Comparison of ENCODE assay signal across 23 cellular contexts in genomic region chr2:235864746-235865535, GRCh38.
DNase-seq lines count a peak whose midpoint lies in the region; FAIRE-seq and TF ChIP-seq lines count a peak whose summit lies in the region.
"Had no signal": no experiment of that assay in that cellular context is flagged by ENCODE, and none has a peak within 500 bp of the region (broad histone marks: within the 10 kb centered on the region; RNA-seq: fewer than 3 reads in every experiment).

No MANE protein-coding gene starts in this region.

- CTCF ChIA-PET in H1 (lab: Charles Lee; ENCODE audit: partially characterized antibody): interaction anchor here (1.1 to 2.0 kb wide), 4 partner anchors 18 to 383 kb away, joined by 4 read pairs; no protein-coding TSS in a partner anchor
- CTCF ChIA-PET in activated naive CD4-positive, alpha-beta T cell treated with anti-CD3 and anti-CD28 coated beads, Interleukin-2, amount 10 ng/mL, durations not matched to agents 7 days and 5 days (lab: Charles Lee): no interaction called here

- no peak overlapping the region; the same call in 1 of the 2 replicates for H3K18ac ChIP-seq in H1 (ENCODE audit: extremely low read depth, low read length)

- H3K4me1 ChIP-seq in H1 (replicated peaks in 1 of 4; ENCODE audit: control insufficient read depth in 3 of 4, insufficient read depth in 4 of 4, low read length in 3 of 4): peaks cover 0 to 26% (median 7%) of the 10 kb centered on the region in 4 experiments; a peak in 6 of 7 replicates
- H3K4me1 ChIP-seq: esophagus squamous epithelium, upper lobe of left lung had no signal

- TF ChIP-seq CTCF in H1 (IDR thresholded peaks at IDR 0.05; ENCODE audit: control extremely low read depth in 1 of 3, insufficient read depth in 1 of 3, low read depth in 1 of 3, low read length in 3 of 3): no peak
- TF ChIP-seq CTCF in nephron progenitor cell (IDR thresholded peaks at IDR 0.05): no peak

- no peak overlapping the region for H2AK5ac ChIP-seq in H1 (ENCODE audit: low read depth, low read length)

- no peak overlapping the region for H3K27ac ChIP-seq in H1 (ENCODE audit: low read depth, low read length)
- H3K27ac ChIP-seq: cardiac muscle cell, esophagus squamous epithelium, upper lobe of left lung had no signal

- no peak overlapping the region for H4K5ac ChIP-seq in H1 (ENCODE audit: insufficient read length, low read depth, low read length)

- no peak overlapping the region for H2BK20ac ChIP-seq in H1 (ENCODE audit: low read length)

- TF ChIP-seq POLR2A in H1 (IDR thresholded peaks at IDR 0.05; ENCODE audit: control extremely low read depth in 1 of 2, low read depth in 2 of 2, low read length in 2 of 2): no peak

- peak; percentile 52 for DNase-seq in AG20443 (ENCODE audit: low spot score)
- peak; percentile 89 for DNase-seq in NCI-H2227 (lab: John Stamatoyannopoulos, UW; ENCODE audit: unreplicated experiment)
- DNase-seq in H1 (ENCODE audit: low read depth in 1 of 2, low spot score in 2 of 2): no peak
- DNase-seq in nephron progenitor cell: no peak
- DNase-seq in stimulated activated CD4-positive, alpha-beta T cell treated with anti-CD3 and anti-CD28 coated beads, Interleukin-2, amount 100 ng/mL, for 24 hours: no peak
- DNase-seq in activated naive CD4-positive, alpha-beta T cell treated with anti-CD3 and anti-CD28 coated beads, Interleukin-2, amount 10 ng/mL, durations not matched to agents 7 days and 5 days: no peak
- no peak for DNase-seq in NCI-H2196 (lab: John Stamatoyannopoulos, UW; ENCODE audit: unreplicated experiment)
- no peak for DNase-seq in activated effector memory CD4-positive, alpha-beta T cell treated with Interleukin-2 at 50 U/mL for 16 hours
- DNase-seq: ACHN; activated CD4-positive, alpha-beta memory T cell treated with anti-CD3 and anti-CD28 coated beads, Interleukin-2, amount 10 ng/mL, durations not matched to agents 7 days and 5 days; activated T-cell treated with anti-CD3 and anti-CD28 coated beads, Interleukin-2, amount 50 U/mL, for 4 hours; esophagus squamous epithelium; HFFc6; kidney; NCI-H1105; NCI-H748 treated with DMSO at 0.1 percent for 48 hours; PC-3; SIG-M5; stimulated activated CD4-positive, alpha-beta T cell treated with anti-CD3 and anti-CD28 coated beads, Interleukin-1b, Interleukin-23, amount 100 ng/mL, for 48 hours; stimulated activated naive CD8-positive, alpha-beta T cell treated with anti-CD3 and anti-CD28 coated beads, Interleukin-15, amount 100 ng/mL, for 72 hours had no signal

- H3K4me3 ChIP-seq in H1 (ENCODE audit: extremely low read depth in 1 of 4, insufficient read depth in 2 of 4, low read depth in 3 of 4, low read length in 4 of 4): peak overlapping the region in 1 of 4 experiments; percentile 23; a peak in 1 of 8 replicates
- H3K4me3 ChIP-seq: cardiac muscle cell, esophagus squamous epithelium, upper lobe of left lung had no signal

- H3K36me3 Mint-ChIP-seq in nephron progenitor cell (ENCODE audit: low read depth): peaks cover 27% of the 10 kb centered on the region
- H3K36me3 Mint-ChIP-seq in activated naive CD4-positive, alpha-beta T cell treated with anti-CD3 and anti-CD28 coated beads, Interleukin-2, amount 10 ng/mL, durations not matched to agents 7 days and 5 days: no peaks in the 10 kb centered on the region
- H3K36me3 Mint-ChIP-seq: activated naive CD8-positive, alpha-beta T cell had no signal

- H3K14ac ChIP-seq in H1 (ENCODE audit: insufficient read length): no peak overlapping the region

- peaks cover 0 to 6% of the 10 kb centered on the region in 2 experiments for H4K20me1 ChIP-seq in H1 (replicated peaks in 1 of 2; ENCODE audit: control insufficient read depth in 1 of 2, insufficient read depth in 2 of 2, low read length in 2 of 2)

- H3K36me3 ChIP-seq in H1 (ENCODE audit: control insufficient read depth in 2 of 4, insufficient read depth in 4 of 4, low read length in 3 of 4): no peaks in the 10 kb centered on the region
- H3K36me3 ChIP-seq: cardiac muscle cell, esophagus squamous epithelium, upper lobe of left lung had no signal

- peak overlapping the region; percentile 7 to 50; a peak in 3 of 4 replicates for H3K4me2 ChIP-seq in H1 (ENCODE audit: insufficient read depth in 1 of 2, low read depth in 2 of 2, low read length in 2 of 2)

- WGBS in H1 (ENCODE audit: extremely low coverage in 1 of 2, insufficient coverage in 1 of 2, insufficient read length in 1 of 2, insufficient replicate concordance in 2 of 2, low coverage in 1 of 2, low lambda C conversion rate in 2 of 2, missing lambda C conversion rate in 1 of 2), 2 experiments: 83% methylated on average over 29 of the region's 29 CpGs; no CpG with 5 or more reads in 1 of the 2 experiments

- H2BK120ac ChIP-seq in H1 (replicated peaks; ENCODE audit: low read depth, low read length): no peak overlapping the region

- no peaks in the 10 kb centered on the region for H3K27me3 Mint-ChIP-seq in nephron progenitor cell (ENCODE audit: low read depth, poor library complexity)
- peaks cover 17% of the 10 kb centered on the region for H3K27me3 Mint-ChIP-seq in activated naive CD4-positive, alpha-beta T cell treated with anti-CD3 and anti-CD28 coated beads, Interleukin-2, amount 10 ng/mL, durations not matched to agents 7 days and 5 days

- H3K27me3 ChIP-seq in H1 (replicated peaks in 1 of 4; ENCODE audit: control insufficient read depth in 3 of 4, extremely low read depth in 1 of 4, insufficient read depth in 3 of 4, low read length in 3 of 4): no peaks in the 10 kb centered on the region
- H3K27me3 ChIP-seq: cardiac muscle cell, esophagus squamous epithelium, upper lobe of left lung had no signal

- H3K79me2 ChIP-seq in H1 (ENCODE audit: control insufficient read depth in 1 of 2, insufficient read depth in 2 of 2, low read length in 2 of 2): no peaks in the 10 kb centered on the region; a peak in 1 of 4 replicates

- H3K9me3 Mint-ChIP-seq in nephron progenitor cell: peaks cover 15% of the 10 kb centered on the region
- no peaks in the 10 kb centered on the region for H3K9me3 Mint-ChIP-seq in activated naive CD4-positive, alpha-beta T cell treated with anti-CD3 and anti-CD28 coated beads, Interleukin-2, amount 10 ng/mL, durations not matched to agents 7 days and 5 days
- H3K9me3 Mint-ChIP-seq: activated CD4-positive, alpha-beta memory T cell treated with anti-CD3 and anti-CD28 coated beads, Interleukin-2, amount 10 ng/mL, durations not matched to agents 7 days and 5 days; activated T-cell treated with anti-CD3 and anti-CD28 coated beads, Interleukin-2, amount 50 U/mL, for 4 hours; stimulated activated naive CD8-positive, alpha-beta T cell treated with anti-CD3 and anti-CD28 coated beads, Interleukin-15, amount 100 ng/mL, for 72 hours had no signal

- POLR2A ChIA-PET in H1 (lab: Charles Lee; ENCODE audit: partially characterized antibody): no interaction called here

- peaks cover 5% of the 10 kb centered on the region; the same call in 1 of the 2 replicates for H3K79me1 ChIP-seq in H1 (ENCODE audit: low read depth, low read length)

- FAIRE-seq in H1 (lab: Jason Lieb, UNC): no peak
- FAIRE-seq: kidney had no signal

- no peak for TF ChIP-seq RAD21 in H1 (IDR thresholded peaks at IDR 0.05 in 1 of 2, conservative IDR thresholded peaks at IDR 0.05 in 1 of 2; ENCODE audit: low read depth in 2 of 2, low read length in 2 of 2)

- no peak for TF ChIP-seq EP300 in H1 (IDR thresholded peaks at IDR 0.05; ENCODE audit: borderline replicate concordance in 1 of 2, low read depth in 2 of 2, low read length in 2 of 2)

- H2AFZ ChIP-seq in H1 (ENCODE audit: low read length): no peak overlapping the region

- no peaks in the 10 kb centered on the region for H3K23me2 ChIP-seq in H1 (ENCODE audit: low read depth, low read length)

- H3K9ac ChIP-seq in H1 (replicated peaks in 1 of 4; ENCODE audit: extremely low read depth in 1 of 4, low read depth in 3 of 4, low read length in 3 of 4): no peak overlapping the region

- no peak overlapping the region for H3K4me3 Mint-ChIP-seq in nephron progenitor cell
- H3K4me3 Mint-ChIP-seq in activated naive CD4-positive, alpha-beta T cell treated with anti-CD3 and anti-CD28 coated beads, Interleukin-2, amount 10 ng/mL, durations not matched to agents 7 days and 5 days: no peak overlapping the region
- H3K4me3 Mint-ChIP-seq: activated CD4-positive, alpha-beta memory T cell treated with anti-CD3 and anti-CD28 coated beads, Interleukin-2, amount 10 ng/mL, durations not matched to agents 7 days and 5 days; activated naive CD8-positive, alpha-beta T cell; activated T-cell treated with anti-CD3 and anti-CD28 coated beads, Interleukin-2, amount 50 U/mL, for 4 hours; HFFc6; stimulated activated naive CD8-positive, alpha-beta T cell treated with anti-CD3 and anti-CD28 coated beads, Interleukin-15, amount 100 ng/mL, for 72 hours had no signal

- peaks cover 0 to 2% of the 10 kb centered on the region in 2 experiments; a peak in 2 of 4 replicates for H3K9me3 ChIP-seq in H1 (ENCODE audit: insufficient read depth in 2 of 2, low read depth in 1 of 2, low read length in 1 of 2)
- H3K9me3 ChIP-seq: upper lobe of left lung had no signal

- no peak overlapping the region for H2BK12ac ChIP-seq in H1 (ENCODE audit: low read depth, low read length)

- peak overlapping the region; percentile 62 for H3K27ac Mint-ChIP-seq in nephron progenitor cell
- no peak overlapping the region for H3K27ac Mint-ChIP-seq in activated naive CD4-positive, alpha-beta T cell treated with anti-CD3 and anti-CD28 coated beads, Interleukin-2, amount 10 ng/mL, durations not matched to agents 7 days and 5 days
- H3K27ac Mint-ChIP-seq: activated CD4-positive, alpha-beta memory T cell treated with anti-CD3 and anti-CD28 coated beads, Interleukin-2, amount 10 ng/mL, durations not matched to agents 7 days and 5 days; activated naive CD8-positive, alpha-beta T cell; HFFc6; stimulated activated naive CD8-positive, alpha-beta T cell treated with anti-CD3 and anti-CD28 coated beads, Interleukin-15, amount 100 ng/mL, for 72 hours had no signal

- H3K56ac ChIP-seq in H1 (replicated peaks; ENCODE audit: insufficient read length, low read depth, low read length): no peak overlapping the region

- H3K4ac ChIP-seq in H1 (replicated peaks; ENCODE audit: insufficient read length, low read depth, low read length): no peak overlapping the region

- no peak overlapping the region; the same call in 1 of the 2 replicates for H4K8ac ChIP-seq in H1 (ENCODE audit: extremely low read depth, insufficient read depth, low read length)

- no peak overlapping the region for H2BK15ac ChIP-seq in H1 (ENCODE audit: low read length)

- H2BK5ac ChIP-seq in H1 (ENCODE audit: low read depth, low read length): no peak overlapping the region

- peaks cover 68% of the 10 kb centered on the region for H3K4me1 Mint-ChIP-seq in nephron progenitor cell
- no peaks in the 10 kb centered on the region for H3K4me1 Mint-ChIP-seq in activated naive CD4-positive, alpha-beta T cell treated with anti-CD3 and anti-CD28 coated beads, Interleukin-2, amount 10 ng/mL, durations not matched to agents 7 days and 5 days
- H3K4me1 Mint-ChIP-seq: activated CD4-positive, alpha-beta memory T cell treated with anti-CD3 and anti-CD28 coated beads, Interleukin-2, amount 10 ng/mL, durations not matched to agents 7 days and 5 days; stimulated activated naive CD8-positive, alpha-beta T cell treated with anti-CD3 and anti-CD28 coated beads, Interleukin-15, amount 100 ng/mL, for 72 hours had no signal

- no peak overlapping the region for H4K91ac ChIP-seq in H1 (replicated peaks; ENCODE audit: insufficient read length, low read length)

- no peak overlapping the region for H3K23ac ChIP-seq in H1 (ENCODE audit: insufficient read length)

Comparison
In these comparisons a context has a peak if more than half of its experiments do, and no peak if none do; other contexts are left out.
1. DNase-seq: peak in AG20443 (single experiment) and NCI-H2227 (single experiment); none in H1 (0 of 2), nephron progenitor cell (single experiment), stimulated activated CD4-positive, alpha-beta T cell treated with anti-CD3 and anti-CD28 coated beads, Interleukin-2, amount 100 ng/mL, for 24 hours (0 of 2), activated naive CD4-positive, alpha-beta T cell treated with anti-CD3 and anti-CD28 coated beads, Interleukin-2, amount 10 ng/mL, durations not matched to agents 7 days and 5 days (single experiment), NCI-H2196 (single experiment) and activated effector memory CD4-positive, alpha-beta T cell treated with Interleukin-2 at 50 U/mL for 16 hours (single experiment).